ENCODE assay signal across 23 cellular contexts in the genomic region with DNA sequence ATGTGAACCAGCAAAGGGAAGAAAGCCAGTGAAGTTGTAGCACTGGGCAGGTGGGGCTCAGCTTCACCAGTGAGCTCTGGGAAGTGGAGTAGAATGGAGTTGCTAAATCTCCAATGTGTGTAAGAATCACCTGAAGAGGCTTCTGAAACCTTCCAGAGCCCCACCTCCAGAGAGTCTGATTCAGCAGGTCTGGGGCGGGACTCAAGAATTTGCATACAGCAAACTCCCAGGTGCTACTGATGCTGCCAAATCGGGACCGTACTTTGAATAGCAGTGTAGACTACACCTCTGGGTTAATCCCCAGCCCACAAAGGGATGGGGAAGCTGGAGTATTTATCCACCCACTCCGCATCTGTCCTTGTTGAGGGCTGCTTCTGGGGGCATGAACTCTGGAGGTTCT.
"Had no signal": no experiment of that assay in that cellular context is flagged by ENCODE, and none has a peak within 500 bp of the region (broad histone marks: within the 10 kb centered on the region; RNA-seq: fewer than 3 reads in every experiment).

No MANE protein-coding gene starts in this region.

- H3K4me3 ChIP-seq: gastrocnemius medialis, left lung, mucosa of descending colon, pancreas, right lobe of liver, thyroid gland, vagina had no signal

- H3K4me1 ChIP-seq: gastrocnemius medialis, left lung, pancreas, right lobe of liver, thyroid gland, vagina had no signal

- H3K36me3 ChIP-seq: gastrocnemius medialis, left lung, neutrophil, pancreas, right lobe of liver, thyroid gland, vagina had no signal

- H3K9me3 ChIP-seq: gastrocnemius medialis, left lung, mucosa of descending colon, neutrophil, pancreas, right lobe of liver, thyroid gland, vagina had no signal

- H3K27ac ChIP-seq: epithelial cell of prostate, gastrocnemius medialis, left lung, neutrophil, pancreas, right lobe of liver, thyroid gland, vagina had no signal

- H3K27me3 ChIP-seq: neutrophil, pancreas, right lobe of liver, thyroid gland, vagina had no signal

- DNase-seq: effector CD8-positive, alpha-beta T cell; endodermal cell; foreskin fibroblast; gastrocnemius medialis; head of caudate nucleus; left cardiac atrium; left lung; mesenchymal stem cell; mucosa of descending colon; naive B cell; pancreas; right lobe of liver; small intestine; stimulated activated CD4-positive, alpha-beta T cell treated with anti-CD3 and anti-CD28 coated beads, Interleukin-15, amount 100 ng/mL, for 24 hours; stimulated activated CD4-positive, alpha-beta T cell treated with anti-CD3 and anti-CD28 coated beads, Interleukin-4, amount 100 ng/mL, for 1 hour; stimulated activated CD8-positive, alpha-beta memory T cell treated with anti-CD3 and anti-CD28 coated beads, Interleukin-4, amount 100 ng/mL, for 48 hours; stimulated activated naive CD4-positive, alpha-beta T cell; stimulated activated naive CD8-positive, alpha-beta T cell treated with anti-CD3 and anti-CD28 coated beads, Interleukin-15, amount 100 ng/mL, for 72 hours; thyroid gland; trophoblast cell had no signal
